8 cellular contexts compared by ENCODE assay signal in genomic region chr1:63557365-63557987, GRCh38. TPM values are rescaled to one million over a fixed set of nuclear protein-coding genes. Genes with fewer than 3 reads are reported as not detected.
DNase-seq lines count a peak whose midpoint lies in the region; ATAC-seq and TF ChIP-seq lines count a peak whose summit lies in the region.

No MANE protein-coding gene starts in this region.

- no peaks in the 10 kb centered on the region for H3K79me1 ChIP-seq in H9 (ENCODE audit: insufficient read depth, low read depth, low read length, poor library complexity, severe bottlenecking)

- no TSS peak for BruUV-seq in Calu3 (replicated peaks; lab: Mats Ljungman, UMichigan)

- peak overlapping the region; percentile 83 for H2BK12ac ChIP-seq in H9 (ENCODE audit: insufficient read length, low read depth, low read length)

- H3K9ac ChIP-seq in H9 (ENCODE audit: extremely low read depth, insufficient read length, low read length), result no peak overlapping the region
- no peak overlapping the region for H3K9ac ChIP-seq in fibroblast of lung (ENCODE audit: insufficient read depth, low read length)

- no peak overlapping the region for H2BK5ac ChIP-seq in H9 (ENCODE audit: insufficient read length, low read length)

- no peak overlapping the region for H3K14ac ChIP-seq in H9 (ENCODE audit: insufficient read depth, low read length)

- H3K27ac ChIP-seq in H9 (ENCODE audit: insufficient read length, low read depth, low read length) (no peak overlapping the region), fibroblast of lung (ENCODE audit: insufficient read depth, low read length) (no peak overlapping the region)

- no peak overlapping the region for H3K18ac ChIP-seq in H9 (ENCODE audit: insufficient read length, low read depth, low read length)

- no peaks in the 10 kb centered on the region for H3K27me3 ChIP-seq in H9 (ENCODE audit: insufficient read depth, low read length)
- no peaks in the 10 kb centered on the region for H3K27me3 ChIP-seq in fibroblast of lung (ENCODE audit: control insufficient read depth, insufficient read depth, low read length)

- no peak overlapping the region for H3T11ph ChIP-seq in H9 (ENCODE audit: low read length)

- no peak overlapping the region for H2BK120ac ChIP-seq in H9 (ENCODE audit: low read depth, low read length, poor library complexity, severe bottlenecking)

- no peak overlapping the region for H3K4me3 ChIP-seq in fibroblast of lung (replicated peaks in 1 of 4; ENCODE audit: control extremely low read depth in 1 of 4, insufficient read depth in 1 of 4, low read depth in 3 of 4, low read length in 4 of 4)

- no peaks in the 10 kb centered on the region for H3K9me3 Mint-ChIP-seq in Calu3 (ENCODE audit: low read depth, unreplicated experiment)
- H3K9me3 Mint-ChIP-seq in H9, result no peaks in the 10 kb centered on the region

- ATAC-seq in GM21515 (IDR thresholded peaks at IDR 0.05; ENCODE audit: unreplicated experiment), result no peak
- ATAC-seq in GM18870 (IDR thresholded peaks at IDR 0.05; ENCODE audit: unreplicated experiment), result no peak

- H3K4me2 ChIP-seq in H9 (ENCODE audit: insufficient read depth, insufficient read length, low read length), result no peak overlapping the region
- no peak overlapping the region for H3K4me2 ChIP-seq in fibroblast of lung (ENCODE audit: extremely low read depth, insufficient read depth, low read length)

- no peaks in the 10 kb centered on the region for H3K23me2 ChIP-seq in H9 (ENCODE audit: insufficient read length, low read depth, low read length, poor library complexity, severe bottlenecking)

- H3K4me3 Mint-ChIP-seq in Calu3 (ENCODE audit: low read depth, unreplicated experiment), result no peak overlapping the region
- H3K4me3 Mint-ChIP-seq in H9, result no peak overlapping the region

- CTCF ChIA-PET in Calu3 (lab: Charles Lee), result interaction anchor here (1.3 to 1.4 kb wide), 2 partner anchors 134 to 689 kb away, joined by 3 read pairs; no protein-coding TSS in a partner anchor

- no peaks in the 10 kb centered on the region for H3K27me3 Mint-ChIP-seq in Calu3 (ENCODE audit: unreplicated experiment)
- H3K27me3 Mint-ChIP-seq in H9 (ENCODE audit: low read depth), result no peaks in the 10 kb centered on the region

- DNase-seq in Calu3, result peak; percentile 65
- peak; percentile 34 for DNase-seq in H9
- peak; percentile 4 for DNase-seq in SK-N-DZ (ENCODE audit: low spot score)
- peak; percentile 20 to 69 for DNase-seq in fibroblast of lung (ENCODE audit: low read depth in 2 of 2)
- DNase-seq in stimulated activated CD8-positive, alpha-beta memory T cell treated with anti-CD3 and anti-CD28 coated beads, Interleukin-4, amount 100 ng/mL, for 48 hours, result peak; percentile 47
- DNase-seq in DMS153 (lab: John Stamatoyannopoulos, UW), result no peak

- H2AK5ac ChIP-seq in H9 (ENCODE audit: insufficient read length, low read length), result no peak overlapping the region

- peak overlapping the region; percentile 71 for H3K27ac Mint-ChIP-seq in Calu3 (ENCODE audit: unreplicated experiment)
- H3K27ac Mint-ChIP-seq in H9, result no peak overlapping the region

- H2BK20ac ChIP-seq in H9 (ENCODE audit: low read depth, low read length, poor library complexity, severe bottlenecking), result no peak overlapping the region

- H3K23ac ChIP-seq in H9 (ENCODE audit: insufficient read length, low read depth, low read length), result no peak overlapping the region

- intact Hi-C loops in Calu3 (cut with micrococcal nuclease; ENCODE audit: unreplicated experiment), result loop anchor here (1.0 kb wide), 1 partner anchor 686 kb away; no protein-coding TSS in a partner anchor

- H2BK15ac ChIP-seq in H9 (ENCODE audit: low read depth, low read length), result no peak overlapping the region

- H4K8ac ChIP-seq in H9 (replicated peaks; ENCODE audit: insufficient read length, low read depth, low read length), result no peak overlapping the region

- H3K4me1 ChIP-seq in H9 (ENCODE audit: insufficient read depth, low read length), result no peaks in the 10 kb centered on the region
- H3K4me1 ChIP-seq in fibroblast of lung (ENCODE audit: control insufficient read depth, extremely low read depth, insufficient read depth, low read length), result no peaks in the 10 kb centered on the region

- no peak overlapping the region for H4K91ac ChIP-seq in H9 (ENCODE audit: insufficient read length, low read depth, low read length)

- H3K56ac ChIP-seq in H9 (ENCODE audit: insufficient read length, low read depth, low read length), result no peak overlapping the region

- H3K4me1 Mint-ChIP-seq in Calu3 (ENCODE audit: low read depth, unreplicated experiment), result peaks cover 8% of the 10 kb centered on the region
- H3K4me1 Mint-ChIP-seq in H9, result peaks cover 4% of the 10 kb centered on the region in 2 experiments

- peak; percentile 69 for TF ChIP-seq CTCF in Calu3 (IDR thresholded peaks at IDR 0.05; ENCODE audit: unreplicated experiment)
- peak; percentile 86 for TF ChIP-seq CTCF in H9 (conservative IDR thresholded peaks at IDR 0.05)
- peak; percentile 65 to 75 for TF ChIP-seq CTCF in fibroblast of lung (conservative IDR thresholded peaks at IDR 0.05 in 1 of 2, IDR thresholded peaks at IDR 0.05 in 1 of 2; ENCODE audit: low read depth in 1 of 2, low read length in 2 of 2)

- H3K79me2 ChIP-seq in H9 (ENCODE audit: insufficient read depth, low read length), result no peaks in the 10 kb centered on the region
- H3K79me2 ChIP-seq in fibroblast of lung (ENCODE audit: control insufficient read depth, insufficient read depth, low read length), result no peaks in the 10 kb centered on the region

- no peaks in the 10 kb centered on the region for H3K36me3 ChIP-seq in fibroblast of lung (ENCODE audit: control insufficient read depth, insufficient read depth, low read length)

- no CpG with 5 or more reads among the region's 6 CpGs for WGBS in H9 (ENCODE audit: extremely low coverage, insufficient read length, low lambda C conversion rate)

- H3K36me3 Mint-ChIP-seq in Calu3 (ENCODE audit: insufficient read depth, unreplicated experiment), result no peaks in the 10 kb centered on the region
- H3K36me3 Mint-ChIP-seq in H9 (ENCODE audit: insufficient read depth in 1 of 3, low read depth in 3 of 3), result no peaks in the 10 kb centered on the region

- H3K9me3 ChIP-seq in H9 (ENCODE audit: control insufficient read depth, low read depth, low read length) (no peaks in the 10 kb centered on the region), fibroblast of lung (ENCODE audit: control insufficient read depth, insufficient read depth, low read depth, low read length) (no peaks in the 10 kb centered on the region)

- H3K4ac ChIP-seq in H9 (ENCODE audit: low read depth, low read length), result no peak overlapping the region

- H2AFZ ChIP-seq in H9 (ENCODE audit: low read length) (peak overlapping the region; percentile 48), fibroblast of lung (ENCODE audit: low read length) (peak overlapping the region; percentile 54)

- H4K20me1 ChIP-seq in H9 (ENCODE audit: control insufficient read depth, insufficient read depth, insufficient read length), result no peaks in the 10 kb centered on the region
- no peaks in the 10 kb centered on the region for H4K20me1 ChIP-seq in fibroblast of lung (ENCODE audit: control insufficient read depth, extremely low read depth, insufficient read depth, low read length)

- H4K5ac ChIP-seq in H9 (ENCODE audit: insufficient read length, low read depth, low read length), result no peak overlapping the region

RNA-seq across cellular contexts. Expression of gene EFCAB7, which starts 34.2 kb away (rescaled TPM):
- total RNA-seq in Calu3 (2022) (6.7 and 9.6 TPM in 2 replicates), H9 (2021) (3.0 and 4.2 TPM in 2 replicates), fibroblast of lung (9.1 and 9.8 TPM in 2 replicates)
- 12.3 and 13.9 TPM in 2 replicates for polyA plus RNA-seq in SK-N-DZ (2014; cell fraction: cytosol; rRNA removed)
- 15.3 and 46.4 TPM in 2 replicates for polyA plus RNA-seq in SK-N-DZ (2014; cell fraction: nucleus; rRNA removed)
- 3.4 and 4.3 TPM in 2 replicates for polyA plus RNA-seq in fibroblast of lung
- polyA plus RNA-seq in fibroblast of lung (2012), result 2.6 and 3.2 TPM in 2 replicates
- 1.1 TPM in 1 of 2 replicates, not detected in the other for polyA minus RNA-seq in fibroblast of lung (ENCODE audit: low replicate concordance)

RNA-seq across cellular contexts. Expression of gene ITGB3BP, which starts 34.5 kb away (rescaled TPM):
- total RNA-seq in Calu3 (2022) (42.1 and 52.1 TPM in 2 replicates), H9 (2021) (46.6 and 47.2 TPM in 2 replicates), fibroblast of lung (12.6 and 21.3 TPM in 2 replicates)
- polyA plus RNA-seq in SK-N-DZ (2014; cell fraction: cytosol; rRNA removed), result 102 and 118 TPM in 2 replicates
- polyA plus RNA-seq in SK-N-DZ (2014; cell fraction: nucleus; rRNA removed), result 102 and 105 TPM in 2 replicates
- polyA plus RNA-seq in fibroblast of lung, result 16.7 and 22.5 TPM in 2 replicates
- polyA plus RNA-seq in fibroblast of lung (2012), result 14.9 and 19.4 TPM in 2 replicates
- not detected in 2 replicates for polyA minus RNA-seq in fibroblast of lung (ENCODE audit: low replicate concordance)

RNA-seq across cellular contexts. Expression of gene PGM1, which starts 35.7 kb away (rescaled TPM):
- total RNA-seq in Calu3 (2022), result 52.9 and 56.6 TPM in 2 replicates
- total RNA-seq in H9 (2021), result 56.4 and 58.5 TPM in 2 replicates
- 27.7 and 32.7 TPM in 2 replicates for polyA plus RNA-seq in SK-N-DZ (2014; cell fraction: cytosol; rRNA removed)
- polyA plus RNA-seq in SK-N-DZ (2014; cell fraction: nucleus; rRNA removed), result 10.0 and 12.2 TPM in 2 replicates
- 51.4 and 66.5 TPM in 2 replicates for total RNA-seq in fibroblast of lung
- polyA plus RNA-seq in fibroblast of lung, result 23.8 and 43.7 TPM in 2 replicates
- polyA plus RNA-seq in fibroblast of lung (2012), result 37.4 and 63.5 TPM in 2 replicates
- polyA minus RNA-seq in fibroblast of lung (ENCODE audit: low replicate concordance), result 26.7 and 61.1 TPM in 2 replicates
